Comparison of ENCODE assay signal across 35 cellular contexts in genomic region chr2:83155826-83156225, GRCh38.
"Had no signal": no experiment of that assay in that cellular context is flagged by ENCODE, and none has a peak within 500 bp of the region (broad histone marks: within the 10 kb centered on the region; RNA-seq: fewer than 3 reads in every experiment).

No MANE protein-coding gene starts in this region.

- H3K4me3 ChIP-seq: MG63 had no signal

- H3K9me3 ChIP-seq: MG63 had no signal

- H3K36me3 ChIP-seq: MG63 had no signal

- H3K27me3 ChIP-seq: MG63 had no signal

- DNase-seq: Karpas-422, Kasumi-1, MG63, MM.1S, MV-4-11, NCI-H1048, NCI-H1092, NCI-H1092 treated with DMSO at 0.1 percent for 48 hours, NCI-H1105, NCI-H1105 treated with DMSO at 0.1 percent for 48 hours, NCI-H1417, NCI-H1417 treated with DMSO at 0.1 percent for 48 hours, NCI-H1436, NCI-H1436 treated with DMSO at 0.1 percent for 48 hours, NCI-H146, NCI-H1694, NCI-H1694 treated with DMSO at 0.1 percent for 48 hours, NCI-H187, NCI-H187 treated with DMSO at 0.1 percent for 48 hours, NCI-H1930, NCI-H2029, NCI-H2029 treated with DMSO at 0.1 percent for 48 hours, NCI-H2081, NCI-H2081 treated with DMSO at 0.1 percent for 48 hours, NCI-H2107, NCI-H2171, NCI-H2171 treated with DMSO at 0.1 percent for 48 hours, NCI-H2227 treated with DMSO at 0.1 percent for 48 hours, NCI-H226, NCI-H345, NCI-H446, NCI-H446 treated with DMSO at 0.1 percent for 48 hours, NCI-H510A, NCI-H510A treated with DMSO at 0.1 percent for 48 hours, NCI-H524 had no signal
